Comparison of ENCODE assay signal across 9 cellular contexts in the genomic region with DNA sequence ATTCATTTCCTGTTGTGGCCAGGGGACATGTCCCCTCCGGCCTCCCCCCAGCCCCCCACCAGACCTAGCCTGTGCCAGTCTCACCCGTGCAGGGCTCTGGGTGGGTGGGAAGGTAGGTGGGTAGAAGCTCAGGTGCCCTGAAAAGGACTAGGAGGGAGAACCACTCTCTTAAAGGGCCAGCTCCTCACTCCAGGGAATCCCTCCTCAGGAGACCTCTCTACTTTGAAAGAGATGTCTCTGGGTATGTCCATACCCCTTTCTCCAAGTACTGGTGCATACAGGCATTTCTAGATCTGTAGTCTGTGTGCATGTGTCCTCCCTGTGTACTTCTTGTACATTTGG.
DNase-seq lines count a peak whose midpoint lies in the region; ATAC-seq and TF ChIP-seq lines count a peak whose summit lies in the region.
"Had no signal": no experiment of that assay in that cellular context is flagged by ENCODE, and none has a peak within 500 bp of the region (broad histone marks: within the 10 kb centered on the region; RNA-seq: fewer than 3 reads in every experiment).

No MANE protein-coding gene starts in this region.

- H3K36me3 Mint-ChIP-seq in WTC11: no peaks in the 10 kb centered on the region

- no peak for ATAC-seq in WTC11
- peak in 4 of 8 donors; percentile 4 to 24 (median 14) for ATAC-seq in heart right ventricle

- H3K4me3 Mint-ChIP-seq in WTC11: peak overlapping the region; percentile 48

- no peaks in the 10 kb centered on the region for H3K9me3 ChIP-seq in heart right ventricle
- no peaks in the 10 kb centered on the region for H3K9me3 ChIP-seq in skeletal muscle tissue (ENCODE audit: control insufficient read depth in 3 of 3, low read length in 3 of 3)
- H3K9me3 ChIP-seq: neutrophil had no signal

- intact Hi-C loops in heart right ventricle (cut with DNase I): loop anchor here in 1 of 10 donors (2.0 kb wide), 1 partner anchor 69 kb away; no protein-coding TSS in a partner anchor

- H3K27ac ChIP-seq in heart right ventricle (peak overlapping the region in 8 of 10 donors; percentile 4 to 72 (median 55)), skeletal muscle tissue (ENCODE audit: low read depth, low read length) (peak overlapping the region; percentile 12)
- H3K27ac ChIP-seq: neutrophil had no signal

- WGBS in heart right ventricle, 2 donors: 0 to 2% methylated on average over 2 of the region's 2 CpGs

- peaks cover 62% of the 10 kb centered on the region for H3K27me3 ChIP-seq in H7 (ENCODE audit: control insufficient read depth, insufficient read depth, low read length)
- H3K27me3 ChIP-seq in heart right ventricle: peaks cover 0 to 56% (median 8%) of the 10 kb centered on the region in 7 donors
- H3K27me3 ChIP-seq in skeletal muscle tissue (ENCODE audit: control insufficient read depth in 3 of 3, insufficient read depth in 3 of 3, low read length in 3 of 3): peaks cover 0 to 29% (median 23%) of the 10 kb centered on the region in 3 donors

- no peak for TF ChIP-seq CTCF in WTC11 (IDR thresholded peaks at IDR 0.05)
- TF ChIP-seq CTCF in heart right ventricle (IDR thresholded peaks at IDR 0.05): no peak

- H3K27ac Mint-ChIP-seq in WTC11: no peak overlapping the region

- peak overlapping the region in 1 of 3 donors; percentile 73 for H3K9ac ChIP-seq in skeletal muscle tissue (ENCODE audit: low read depth in 1 of 3, low read length in 3 of 3)

- POLR2A ChIA-PET in WTC11 (lab: Charles Lee): no interaction called here

- H3K36me3 ChIP-seq in H7 (replicated peaks; ENCODE audit: control insufficient read depth, insufficient read depth, low read length): no peaks in the 10 kb centered on the region
- H3K36me3 ChIP-seq in heart right ventricle: no peaks in the 10 kb centered on the region
- no peaks in the 10 kb centered on the region for H3K36me3 ChIP-seq in skeletal muscle tissue (ENCODE audit: control insufficient read depth in 3 of 3, insufficient read depth in 3 of 3, low read length in 3 of 3)
- H3K36me3 ChIP-seq: neutrophil had no signal

- peaks cover 94% of the 10 kb centered on the region for H3K27me3 Mint-ChIP-seq in WTC11 (ENCODE audit: low read depth)

- no peaks in the 10 kb centered on the region for H3K9me3 Mint-ChIP-seq in WTC11

- DNase-seq in H7: no peak
- DNase-seq in WTC11 (ENCODE audit: low spot score): no peak
- no peak for DNase-seq in heart right ventricle
- no peak for DNase-seq in HT-29 (ENCODE audit: low spot score)
- DNase-seq in NCI-H2029 (lab: John Stamatoyannopoulos, UW): no peak
- no peak for DNase-seq in activated CD4-positive, alpha-beta T cell treated with anti-CD3 and anti-CD28 coated beads for 4 hours
- no peak for DNase-seq in mesenteric fat pad (ENCODE audit: low spot score)

- H3K4me1 ChIP-seq in heart right ventricle (peaks cover 7 to 50% (median 37%) of the 10 kb centered on the region in 9 donors), skeletal muscle tissue (ENCODE audit: control insufficient read depth in 3 of 3, insufficient read depth in 3 of 3, low read length in 3 of 3) (peaks cover 24 to 27% (median 25%) of the 10 kb centered on the region in 3 donors)

- CTCF ChIA-PET in WTC11 (lab: Charles Lee): interaction anchor here (1.8 to 5.0 kb wide), 3 partner anchors 29 to 101 kb away, joined by 6 to 31 read pairs (median 25); no protein-coding TSS in a partner anchor

- H3K4me3 ChIP-seq in H7 (ENCODE audit: insufficient read depth, low read depth, low read length) (peak overlapping the region; percentile 50; the same call in 1 of the 2 replicates), heart right ventricle (peak overlapping the region in 9 of 10 donors; percentile 63 to 85 (median 73)), skeletal muscle tissue (ENCODE audit: low read length in 3 of 3) (peak overlapping the region; percentile 68 to 86 (median 81))

- H3K4me1 Mint-ChIP-seq in WTC11: peaks cover 51% of the 10 kb centered on the region

TF ChIP-seq in WTC11, 78 proteins besides CTCF, POLR2A, EP300 and RAD21:
- TF ChIP-seq ETV6 (CRISPR knock-in tag; IDR thresholded peaks at IDR 0.05) (no peak), CBFB (CRISPR knock-in tag; IDR thresholded peaks at IDR 0.05; ENCODE audit: low read depth) (no peak), ZNF232 (CRISPR knock-in tag; IDR thresholded peaks at IDR 0.05) (no peak), ZNF423 (CRISPR knock-in tag; IDR thresholded peaks at IDR 0.05) (no peak), GABPB1 (CRISPR knock-in tag; IDR thresholded peaks at IDR 0.05) (no peak), SMAD3 (CRISPR knock-in tag; IDR thresholded peaks at IDR 0.05; ENCODE audit: borderline replicate concordance) (no peak), HMGA2 (CRISPR knock-in tag; IDR thresholded peaks at IDR 0.05) (no peak), FOXJ3 (CRISPR knock-in tag; IDR thresholded peaks at IDR 0.05; ENCODE audit: borderline replicate concordance) (no peak), OVOL2 (CRISPR knock-in tag; IDR thresholded peaks at IDR 0.05; ENCODE audit: borderline replicate concordance) (no peak)
- TF ChIP-seq, protein P1, sequence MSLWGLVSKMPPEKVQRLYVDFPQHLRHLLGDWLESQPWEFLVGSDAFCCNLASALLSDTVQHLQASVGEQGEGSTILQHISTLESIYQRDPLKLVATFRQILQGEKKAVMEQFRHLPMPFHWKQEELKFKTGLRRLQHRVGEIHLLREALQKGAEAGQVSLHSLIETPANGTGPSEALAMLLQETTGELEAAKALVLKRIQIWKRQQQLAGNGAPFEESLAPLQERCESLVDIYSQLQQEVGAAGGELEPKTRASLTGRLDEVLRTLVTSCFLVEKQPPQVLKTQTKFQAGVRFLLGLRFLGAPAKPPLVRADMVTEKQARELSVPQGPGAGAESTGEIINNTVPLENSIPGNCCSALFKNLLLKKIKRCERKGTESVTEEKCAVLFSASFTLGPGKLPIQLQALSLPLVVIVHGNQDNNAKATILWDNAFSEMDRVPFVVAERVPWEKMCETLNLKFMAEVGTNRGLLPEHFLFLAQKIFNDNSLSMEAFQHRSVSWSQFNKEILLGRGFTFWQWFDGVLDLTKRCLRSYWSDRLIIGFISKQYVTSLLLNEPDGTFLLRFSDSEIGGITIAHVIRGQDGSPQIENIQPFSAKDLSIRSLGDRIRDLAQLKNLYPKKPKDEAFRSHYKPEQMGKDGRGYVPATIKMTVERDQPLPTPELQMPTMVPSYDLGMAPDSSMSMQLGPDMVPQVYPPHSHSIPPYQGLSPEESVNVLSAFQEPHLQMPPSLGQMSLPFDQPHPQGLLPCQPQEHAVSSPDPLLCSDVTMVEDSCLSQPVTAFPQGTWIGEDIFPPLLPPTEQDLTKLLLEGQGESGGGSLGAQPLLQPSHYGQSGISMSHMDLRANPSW (CRISPR knock-in tag; conservative IDR thresholded peaks at IDR 0.05; ENCODE audit: low read depth): no peak
